ENCODE assay signal across 8 cellular contexts in genomic region chr12:116406529-116406928, GRCh38.
DNase-seq lines count a peak whose midpoint lies in the region; ATAC-seq, FAIRE-seq and TF ChIP-seq lines count a peak whose summit lies in the region.

No MANE protein-coding gene starts in this region.

- POLR2A ChIA-PET in A549 (lab: Yijun Ruan, JAX) = interaction anchor here (1.0 kb wide), 1 partner anchor 25 kb away, joined by 5 read pairs; no protein-coding TSS in a partner anchor

- TF ChIP-seq RAD21 in A549 (conservative IDR thresholded peaks at IDR 0.05 in 1 of 2, IDR thresholded peaks at IDR 0.05 in 1 of 2) = peak; percentile 62 to 67

- H3K27ac ChIP-seq in A549 = peak overlapping the region; percentile 71 to 84

- ATAC-seq in A549 (peak; percentile 91 to 98), GM19455 (IDR thresholded peaks at IDR 0.05; ENCODE audit: unreplicated experiment) (no peak)

- peak; percentile 53 to 65; a peak in 3 of 5 replicates for TF ChIP-seq EP300 in A549 (IDR thresholded peaks at IDR 0.05)

- TF ChIP-seq POLR2A in A549 (IDR thresholded peaks at IDR 0.05; ENCODE audit: low read length) = no peak

- no peak overlapping the region for H3K4me3 ChIP-seq in A549

- H3K4me1 ChIP-seq in A549 = peaks cover 41% of the 10 kb centered on the region

- TF ChIP-seq CTCF in A549 (IDR thresholded peaks at IDR 0.05) (no peak), GM20000 (IDR thresholded peaks at IDR 0.05; ENCODE audit: extremely low read depth, missing control alignments) (no peak)

- H3K4me2 ChIP-seq in A549 = peak overlapping the region; percentile 58

- H3K9me3 ChIP-seq in A549 = no peaks in the 10 kb centered on the region

- CTCF ChIA-PET in A549 (lab: Yijun Ruan, JAX) = interaction anchor here (0.6 to 2.5 kb wide), 6 partner anchors 13 to 302 kb away, joined by 3 to 8 read pairs (median 6); no protein-coding TSS in a partner anchor

- DNase-seq in A549 (ENCODE audit: low read depth in 1 of 2, low spot score in 1 of 2) (peak; percentile 90 to 95), HS-27A (ENCODE audit: low read depth) (peak; percentile 40), amniotic epithelial cell (ENCODE audit: low read depth) (peak; percentile 79), left kidney (ENCODE audit: low read depth, low spot score) (peak; percentile 89), OCI-M2 (lab: John Stamatoyannopoulos, UW; ENCODE audit: unreplicated experiment) (no peak), NCI-H128 (lab: John Stamatoyannopoulos, UW; ENCODE audit: unreplicated experiment) (no peak), GM20000 (ENCODE audit: low spot score) (no peak)

- WGBS in A549 (ENCODE audit: missing lambda C conversion rate) = 16% methylated on average over 3 of the region's 3 CpGs

- peak; percentile 13 for FAIRE-seq in A549 (lab: Jason Lieb, UNC)

TF ChIP-seq in A549, 52 proteins besides CTCF, POLR2A, EP300 and RAD21 (continues in another document):
- TF ChIP-seq ZC3H11A (IDR thresholded peaks at IDR 0.05) (no peak), CHD4 (IDR thresholded peaks at IDR 0.05; ENCODE audit: borderline replicate concordance) (no peak), SREBF2 (IDR thresholded peaks at IDR 0.05) (no peak), ESRRA (IDR thresholded peaks at IDR 0.05; ENCODE audit: borderline replicate concordance, low read length) (no peak), HMGXB4 (CRISPR knock-in tag; IDR thresholded peaks at IDR 0.05; ENCODE audit: borderline replicate concordance) (no peak), TP53 (CRISPR knock-in tag; IDR thresholded peaks at IDR 0.05) (peak; percentile 18; the same call in 1 of the 2 replicates), CHD2 (IDR thresholded peaks at IDR 0.05; ENCODE audit: low read length, partially characterized antibody) (no peak), ZFP36 (IDR thresholded peaks at IDR 0.05; ENCODE audit: borderline replicate concordance, partially characterized antibody) (no peak), FOSL2 (IDR thresholded peaks at IDR 0.05) (peak; percentile 41; the same call in 1 of the 2 replicates), FOSL2 (CRISPR knock-in tag; IDR thresholded peaks at IDR 0.05) (peak; percentile 90), KDM1A (IDR thresholded peaks at IDR 0.05; ENCODE audit: low read depth) (no peak), USF2 (IDR thresholded peaks at IDR 0.05) (no peak), REST (IDR thresholded peaks at IDR 0.05) (no peak), MYC (IDR thresholded peaks at IDR 0.05; ENCODE audit: borderline replicate concordance, low read length) (no peak), RNF2 (IDR thresholded peaks at IDR 0.05; ENCODE audit: borderline replicate concordance, low read depth) (no peak), SMC3 (IDR thresholded peaks at IDR 0.05) (peak; percentile 78), JUN (IDR thresholded peaks at IDR 0.05) (peak; percentile 78 to 83; a peak in 3 of 5 replicates), HOXA7 (CRISPR knock-in tag; IDR thresholded peaks at IDR 0.05) (no peak), EHMT2 (IDR thresholded peaks at IDR 0.05; ENCODE audit: low read depth) (no peak), KDM5A (IDR thresholded peaks at IDR 0.05) (no peak), RARB (CRISPR knock-in tag; IDR thresholded peaks at IDR 0.05) (no peak), E2F6 (IDR thresholded peaks at IDR 0.05; ENCODE audit: borderline replicate concordance, low read depth) (no peak), HES2 (IDR thresholded peaks at IDR 0.05) (peak; percentile 96), HOXB13 (CRISPR knock-in tag; IDR thresholded peaks at IDR 0.05; ENCODE audit: low read depth) (peak; percentile 80; the same call in 1 of the 2 replicates), MAX (IDR thresholded peaks at IDR 0.05) (peak; percentile 85), BHLHE40 (IDR thresholded peaks at IDR 0.05; ENCODE audit: low read depth, low read length) (no peak), BCL3 (IDR thresholded peaks at IDR 0.05) (peak; percentile 71; the same call in 1 of the 3 replicates), EHF (CRISPR knock-in tag; IDR thresholded peaks at IDR 0.05) (no peak), MAFK (IDR thresholded peaks at IDR 0.05; ENCODE audit: partially characterized antibody) (no peak), PHF8 (IDR thresholded peaks at IDR 0.05; ENCODE audit: borderline replicate concordance, low read depth) (no peak), HOXB5 (CRISPR knock-in tag; IDR thresholded peaks at IDR 0.05) (no peak), GATA3 (IDR thresholded peaks at IDR 0.05; ENCODE audit: borderline replicate concordance) (peak; percentile 89), ZNF302 (CRISPR knock-in tag; IDR thresholded peaks at IDR 0.05) (no peak), NFE2L2 (conservative IDR thresholded peaks at IDR 0.05; ENCODE audit: low read length) (no peak), RCOR1 (IDR thresholded peaks at IDR 0.05; ENCODE audit: low read depth, low read length) (no peak), CBX8 (IDR thresholded peaks at IDR 0.05) (no peak), MAZ (IDR thresholded peaks at IDR 0.05; ENCODE audit: borderline replicate concordance, low read depth, low read length) (no peak)

Comparison
In these comparisons a context has a peak if more than half of its experiments do, and no peak if none do; other contexts are left out.
1. DNase-seq: peak in A549 (2 of 2), HS-27A (single experiment), amniotic epithelial cell (single experiment) and left kidney (single experiment); none in OCI-M2 (single experiment), NCI-H128 (single experiment) and GM20000 (single experiment).